ENCODE assay signal across 7 cellular contexts in genomic region chr1:3451994-3452865, GRCh38. TPM values are rescaled to one million over a fixed set of nuclear protein-coding genes. Genes with fewer than 3 reads are reported as not detected.
"Had no signal": no experiment of that assay in that cellular context is flagged by ENCODE, and none has a peak within 500 bp of the region (broad histone marks: within the 10 kb centered on the region; RNA-seq: fewer than 3 reads in every experiment).

No MANE protein-coding gene starts in this region.

- H3K4me3 ChIP-seq: heart right ventricle, tibial artery, vagina had no signal

- H3K36me3 ChIP-seq: heart right ventricle, tibial artery, vagina had no signal

- H3K27ac ChIP-seq: heart right ventricle, tibial artery, vagina had no signal

- FAIRE-seq: TTC549 had no signal

- H3K9me3 ChIP-seq: tibial artery, vagina had no signal

- H3K27me3 ChIP-seq: vagina had no signal

RNA-seq across cellular contexts. Expression of gene ARHGEF16, which starts 2.2 kb away (rescaled TPM):
- total RNA-seq: activated CD4-positive, alpha-beta T cell treated with anti-CD3 and anti-CD28 coated beads, Interleukin-2, amount 10 ng/mL, durations not matched to agents 7 days and 5 days; activated naive CD8-positive, alpha-beta T cell treated with anti-CD3 and anti-CD28 coated beads, Interleukin-2, amount 10 ng/mL, durations not matched to agents 7 days and 5 days; T-helper 2 cell treated with Interferon-gamma antibody and Interleukin-4, amounts not matched to agents 100 ng/mL and 5 ng/mL, for 36 hours had no signal
